In the genomic region with DNA sequence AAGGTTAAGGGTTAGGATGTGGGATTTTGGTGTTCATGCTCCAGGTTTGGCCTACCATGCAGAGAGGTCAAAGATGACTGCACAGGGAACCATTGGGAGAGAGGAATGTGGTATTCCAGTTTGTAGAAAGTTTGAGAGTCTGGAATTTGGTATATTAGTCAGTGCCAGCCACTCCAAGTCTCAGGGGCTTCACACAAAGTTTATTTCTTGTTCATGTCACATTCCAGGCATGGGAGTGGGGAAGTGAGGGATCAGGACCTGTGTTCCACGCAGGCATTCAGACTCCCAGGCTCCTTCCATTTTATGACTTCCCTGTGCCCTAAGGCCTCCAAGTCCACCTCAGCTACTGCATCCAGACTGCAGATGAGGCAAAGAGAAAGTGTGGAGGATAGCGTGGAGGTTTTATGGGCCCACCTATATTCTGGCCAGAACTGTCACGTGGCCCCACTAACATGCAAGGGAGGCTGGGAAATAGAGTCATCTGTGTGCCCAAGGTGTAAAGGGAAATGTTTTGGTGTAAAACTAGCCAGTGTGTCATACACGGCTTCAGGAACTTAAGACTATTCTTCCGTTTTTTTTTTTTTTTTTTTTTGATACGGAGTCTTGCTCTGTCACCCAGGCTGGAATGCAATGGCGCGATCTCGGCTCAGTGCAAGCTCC, we compare ENCODE assay signal across 22 cellular contexts.
DNase-seq lines count a peak whose midpoint lies in the region; ATAC-seq and TF ChIP-seq lines count a peak whose summit lies in the region.
"Had no signal": no experiment of that assay in that cellular context is flagged by ENCODE, and none has a peak within 500 bp of the region (broad histone marks: within the 10 kb centered on the region; RNA-seq: fewer than 3 reads in every experiment).

No MANE protein-coding gene starts in this region.

- H3K9me3 ChIP-seq in prostate gland = no peaks in the 10 kb centered on the region
- H3K9me3 ChIP-seq: psoas muscle, testis had no signal

- no peak for TF ChIP-seq CTCF in brain microvascular endothelial cell (IDR thresholded peaks at IDR 0.05; ENCODE audit: low read depth, low read length, missing control alignments)
- TF ChIP-seq CTCF in osteocyte (IDR thresholded peaks at IDR 0.05) = no peak
- TF ChIP-seq CTCF in lower leg skin (IDR thresholded peaks at IDR 0.05) = no peak
- no peak for TF ChIP-seq CTCF in prostate gland (IDR thresholded peaks at IDR 0.05)

- H3K4me3 Mint-ChIP-seq in osteocyte (ENCODE audit: unreplicated experiment) = no peak overlapping the region
- H3K4me3 Mint-ChIP-seq: activated T-cell treated with anti-CD3 and anti-CD28 coated beads, Interleukin-2, amount 50 U/mL, for 24 hours; B cell; brain had no signal

- H3K27ac ChIP-seq in brain microvascular endothelial cell (peak overlapping the region; percentile 40), prostate gland (no peak overlapping the region)
- H3K27ac ChIP-seq: psoas muscle, WERI-Rb-1 had no signal

- ATAC-seq in GM19452 (IDR thresholded peaks at IDR 0.05; ENCODE audit: unreplicated experiment) = no peak
- ATAC-seq: HCT116; psoas muscle; Right ventricle myocardium inferior; stimulated activated naive CD8-positive, alpha-beta T cell treated with anti-CD3 and anti-CD28 coated beads, Interleukin-15, Interleukin-2, amounts not matched to agents 100 U/mL and 50 U/mL, for 24 hours had no signal

- H3K4me3 ChIP-seq in brain microvascular endothelial cell (ENCODE audit: low read depth, low read length) (no peak overlapping the region), lower leg skin (ENCODE audit: low read depth, poor library complexity, severe bottlenecking) (no peak overlapping the region), prostate gland (no peak overlapping the region)
- H3K4me3 ChIP-seq: psoas muscle, testis had no signal

- H3K36me3 Mint-ChIP-seq in osteocyte (ENCODE audit: unreplicated experiment) = no peaks in the 10 kb centered on the region
- H3K36me3 Mint-ChIP-seq: brain had no signal

- H3K27me3 ChIP-seq in brain microvascular endothelial cell (replicated peaks) (no peaks in the 10 kb centered on the region), prostate gland (replicated peaks; ENCODE audit: insufficient read depth) (no peaks in the 10 kb centered on the region)
- H3K27me3 ChIP-seq: testis had no signal

- H3K4me1 ChIP-seq in prostate gland (replicated peaks) = no peaks in the 10 kb centered on the region
- H3K4me1 ChIP-seq: testis had no signal

- H3K4me1 Mint-ChIP-seq in osteocyte (ENCODE audit: unreplicated experiment) = peaks cover 64% of the 10 kb centered on the region
- H3K4me1 Mint-ChIP-seq: B cell had no signal

- H3K36me3 ChIP-seq in brain microvascular endothelial cell (replicated peaks) (no peaks in the 10 kb centered on the region), prostate gland (no peaks in the 10 kb centered on the region)
- H3K36me3 ChIP-seq: WERI-Rb-1 had no signal

- 70 to 94% methylated on average over 9 of the region's 9 CpGs for WGBS in lower leg skin, 2 donors
- WGBS in prostate gland = 79% methylated on average over 9 of the region's 9 CpGs

- in situ Hi-C loops in ACHN (cut with HindIII; ENCODE audit: low pct_ligation_motif_present, low pct_unique_long_range_greater_than_20kb, low sequenced_read_pairs) = no loop called here
- in situ Hi-C loops in brain microvascular endothelial cell (cut with HindIII; ENCODE audit: low pct_ligation_motif_present, low sequenced_read_pairs) = no loop called here

- H3K27ac Mint-ChIP-seq in osteocyte (ENCODE audit: unreplicated experiment) = peak overlapping the region; percentile 20
- H3K27ac Mint-ChIP-seq: activated T-cell treated with anti-CD3 and anti-CD28 coated beads, Interleukin-2, amount 50 U/mL, for 24 hours; B cell had no signal

- peak; percentile 34 for DNase-seq in ACHN
- DNase-seq in M059J (ENCODE audit: low read depth) = peak; percentile 66
- no peak for DNase-seq in brain microvascular endothelial cell
- DNase-seq in osteocyte (ENCODE audit: extremely low spot score, unreplicated experiment) = no peak
- DNase-seq in HT-29 (ENCODE audit: low spot score) = no peak
- DNase-seq in lower leg skin (ENCODE audit: low spot score in 2 of 2) = no peak
- no peak for DNase-seq in prostate gland (ENCODE audit: low spot score)
- DNase-seq: activated CD4-positive, alpha-beta T cell treated with anti-CD3 and anti-CD28 coated beads for 48 hours; activated gamma-delta T cell treated with Interleukin-2 at 50 U/mL for 16 hours; activated T-cell treated with anti-CD3 and anti-CD28 coated beads, Interleukin-2, amount 50 U/mL, for 24 hours; head of caudate nucleus; NCI-H1417 treated with DMSO at 0.1 percent for 48 hours; NCI-H774; psoas muscle; stimulated activated naive CD8-positive, alpha-beta T cell treated with anti-CD3 and anti-CD28 coated beads, Interleukin-15, Interleukin-2, amounts not matched to agents 100 U/mL and 50 U/mL, for 24 hours; testis; WERI-Rb-1 had no signal

- no peaks in the 10 kb centered on the region for H3K27me3 Mint-ChIP-seq in osteocyte (ENCODE audit: unreplicated experiment)

- TF ChIP-seq POLR2A in lower leg skin (IDR thresholded peaks at IDR 0.05) (no peak), prostate gland (IDR thresholded peaks at IDR 0.05) (no peak)

- no peaks in the 10 kb centered on the region for H3K9me3 Mint-ChIP-seq in osteocyte (ENCODE audit: unreplicated experiment)
- H3K9me3 Mint-ChIP-seq: activated T-cell treated with anti-CD3 and anti-CD28 coated beads, Interleukin-2, amount 50 U/mL, for 24 hours had no signal

- intact Hi-C loops in lower leg skin (cut with DNase I; ENCODE audit: low total_unique reads) (no loop called here), prostate gland (cut with DNase I) (no loop called here)

Comparison
In these comparisons a context has a peak if more than half of its experiments do, and no peak if none do; other contexts are left out.
1. DNase-seq: peak in ACHN (single experiment) and M059J (single experiment); none in brain microvascular endothelial cell (single experiment), osteocyte (single experiment), HT-29 (single experiment), lower leg skin (0 of 2) and prostate gland (single experiment).